Comparison of ENCODE assay signal across 10 cellular contexts in the genomic region with DNA sequence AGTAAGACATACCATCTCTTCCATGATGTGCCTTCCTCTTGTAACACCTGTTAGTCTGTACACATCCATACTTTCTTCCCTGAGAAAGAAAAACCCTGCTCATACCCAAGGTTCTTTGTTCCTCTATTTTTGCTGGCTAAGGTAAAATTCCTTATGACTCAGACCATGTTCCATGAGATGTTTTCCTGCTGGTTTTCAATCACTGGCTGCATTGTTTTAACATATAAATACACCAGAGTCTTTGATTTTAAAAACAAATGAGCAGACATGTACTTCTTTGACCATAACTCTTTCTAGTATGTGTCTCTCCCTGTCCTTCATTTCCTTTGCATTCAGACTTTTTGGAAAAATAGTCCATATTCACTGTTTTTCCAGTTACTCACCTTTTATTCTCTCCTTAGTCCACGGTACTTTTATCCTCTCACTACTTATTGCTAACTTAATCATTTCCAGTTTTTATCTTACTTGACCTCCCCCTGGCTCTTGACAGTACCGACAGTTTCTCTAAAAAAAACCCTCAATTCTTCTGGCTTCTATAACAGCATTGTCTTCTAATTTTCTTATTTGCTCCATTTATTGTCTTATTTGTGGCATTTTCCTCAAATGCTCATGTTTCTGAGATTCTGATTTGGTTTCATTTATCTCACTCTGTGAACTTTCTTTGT. TPM values are rescaled to one million over a fixed set of nuclear protein-coding genes. Genes with fewer than 3 reads are reported as not detected.
DNase-seq lines count a peak whose midpoint lies in the region; ATAC-seq, FAIRE-seq and TF ChIP-seq lines count a peak whose summit lies in the region.
"Had no signal": no experiment of that assay in that cellular context is flagged by ENCODE, and none has a peak within 500 bp of the region (broad histone marks: within the 10 kb centered on the region; RNA-seq: fewer than 3 reads in every experiment).

No MANE protein-coding gene starts in this region.

- H3K36me3 ChIP-seq in RWPE2 (ENCODE audit: low read depth) (peaks cover 17% of the 10 kb centered on the region), skeletal muscle tissue (ENCODE audit: control insufficient read depth in 3 of 3, insufficient read depth in 3 of 3, low read length in 3 of 3) (no peaks in the 10 kb centered on the region)

- H3K9me3 ChIP-seq in RWPE2 (ENCODE audit: severe bottlenecking) (no peaks in the 10 kb centered on the region), skeletal muscle tissue (ENCODE audit: control insufficient read depth in 3 of 3, low read length in 3 of 3) (no peaks in the 10 kb centered on the region)

- H3K4me3 ChIP-seq in RWPE2 (ENCODE audit: severe bottlenecking) (no peak overlapping the region), fibroblast of mammary gland (ENCODE audit: control insufficient read depth, low read depth, low read length) (no peak overlapping the region), skeletal muscle tissue (ENCODE audit: low read length in 3 of 3) (peak overlapping the region in 1 of 3 donors; percentile 19)

- H3K4me1 ChIP-seq in RWPE2 (ENCODE audit: insufficient read depth, poor library complexity, severe bottlenecking) (peaks cover 59% of the 10 kb centered on the region), skeletal muscle tissue (ENCODE audit: control insufficient read depth in 3 of 3, insufficient read depth in 3 of 3, low read length in 3 of 3) (peaks cover 39 to 46% (median 44%) of the 10 kb centered on the region in 3 donors)

- TF ChIP-seq CTCF in RWPE2 (IDR thresholded peaks at IDR 0.05; ENCODE audit: poor library complexity, severe bottlenecking) (no peak), fibroblast of mammary gland (conservative IDR thresholded peaks at IDR 0.05; ENCODE audit: control insufficient read depth, insufficient read depth, low read depth, low read length) (no peak)

- DNase-seq in H54 (ENCODE audit: insufficient read length, low spot score) (no peak), RWPE2 (ENCODE audit: low spot score) (no peak), fibroblast of mammary gland (ENCODE audit: low read depth) (peak; percentile 34), mesenteric fat pad (ENCODE audit: low spot score) (no peak), RPMI8226 (no peak), NCI-H82 (lab: John Stamatoyannopoulos, UW) (no peak)
- DNase-seq in stimulated activated CD4-positive, alpha-beta T cell treated with anti-CD3 and anti-CD28 coated beads, Interleukin-1b, Interleukin-23, amount 100 ng/mL, for 48 hours: no peak
- DNase-seq: NCI-H1417 treated with DMSO at 0.1 percent for 48 hours; stimulated activated CD4-positive, alpha-beta T cell treated with anti-CD3 and anti-CD28 coated beads, Interleukin-15, amount 100 ng/mL, for 24 hours had no signal

- FAIRE-seq in H54 (lab: Jason Lieb, UNC): peak; percentile 90

- no peaks in the 10 kb centered on the region for H3K27me3 ChIP-seq in RWPE2 (ENCODE audit: insufficient read depth, poor library complexity, severe bottlenecking)
- no peaks in the 10 kb centered on the region for H3K27me3 ChIP-seq in skeletal muscle tissue (ENCODE audit: control insufficient read depth in 3 of 3, insufficient read depth in 3 of 3, low read length in 3 of 3)

- ATAC-seq in RWPE2 (ENCODE audit: low read depth): no peak; the same call in 2 of the 3 replicates

- H3K27ac ChIP-seq in RWPE2 (ENCODE audit: poor library complexity, severe bottlenecking): peak overlapping the region; percentile 15
- no peak overlapping the region for H3K27ac ChIP-seq in skeletal muscle tissue (ENCODE audit: low read depth, low read length)

- no peak for TF ChIP-seq POLR2A in H54 (IDR thresholded peaks at IDR 0.05; ENCODE audit: low read depth, low read length)

- H3K9ac ChIP-seq in skeletal muscle tissue (ENCODE audit: low read depth in 1 of 3, low read length in 3 of 3): peak overlapping the region in 2 of 3 donors; percentile 17 to 26

RNA-seq across cellular contexts. Expression of a gene that starts 4.3 kb away (rescaled TPM):
- total RNA-seq in skeletal muscle tissue (127 TPM), mesenteric fat pad (182 TPM)

RNA-seq across cellular contexts. Expression of a gene that starts 32.4 kb away (rescaled TPM):
- total RNA-seq in skeletal muscle tissue (not detected), mesenteric fat pad (0.22 TPM)
